12 cellular contexts compared by ENCODE assay signal in the genomic region with DNA sequence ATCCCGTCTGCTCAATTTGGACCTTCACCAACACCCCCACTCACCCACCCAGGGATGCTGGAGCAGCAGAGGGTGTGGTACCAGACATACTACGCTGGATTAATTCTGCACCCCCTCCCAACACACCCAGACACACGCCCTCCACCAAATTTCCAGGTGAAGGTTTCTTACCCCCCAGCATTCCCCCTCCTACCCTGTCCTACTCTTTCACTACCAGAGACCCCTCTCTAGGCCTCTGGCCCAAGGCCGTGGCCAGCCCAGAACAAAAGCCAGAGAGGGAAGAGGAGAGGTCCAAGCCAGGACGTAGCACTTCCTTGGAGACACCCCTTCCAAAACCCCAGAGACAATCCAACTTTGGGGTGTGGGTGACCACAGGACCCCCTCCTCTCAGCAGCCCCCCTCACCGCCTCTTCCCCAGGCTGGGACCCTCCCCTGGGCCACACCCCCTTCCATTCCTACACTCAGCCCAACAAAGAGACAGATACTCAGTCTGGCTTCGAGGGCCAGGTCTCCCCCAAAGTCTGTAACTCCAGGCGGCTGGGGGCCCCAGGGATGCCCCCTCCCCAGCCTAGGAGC. TPM values are rescaled to one million over a fixed set of nuclear protein-coding genes. Genes with fewer than 3 reads are reported as not detected.
DNase-seq lines count a peak whose midpoint lies in the region; FAIRE-seq and TF ChIP-seq lines count a peak whose summit lies in the region.
"Had no signal": no experiment of that assay in that cellular context is flagged by ENCODE, and none has a peak within 500 bp of the region (broad histone marks: within the 10 kb centered on the region; RNA-seq: fewer than 3 reads in every experiment).

No MANE protein-coding gene starts in this region.

- peaks cover 90% of the 10 kb centered on the region for H3K79me2 ChIP-seq in SK-N-SH (ENCODE audit: insufficient read depth)

- TF ChIP-seq CTCF in SK-N-SH (IDR thresholded peaks at IDR 0.05) (no peak), fibroblast of mammary gland (conservative IDR thresholded peaks at IDR 0.05; ENCODE audit: control insufficient read depth, insufficient read depth, low read depth, low read length) (no peak)

- H2AFZ ChIP-seq in SK-N-SH (ENCODE audit: low read depth) = no peak overlapping the region

- H3K36me3 ChIP-seq in SK-N-SH (replicated peaks in 1 of 2; ENCODE audit: control insufficient read depth in 1 of 2, insufficient read depth in 2 of 2, low read length in 1 of 2) = peaks cover 0 to 26% of the 10 kb centered on the region in 2 experiments
- peaks cover 11% of the 10 kb centered on the region for H3K36me3 ChIP-seq in skeletal muscle satellite cell (ENCODE audit: insufficient read depth, low read length)

- H3K4me3 Mint-ChIP-seq in activated T-cell treated with anti-CD3 and anti-CD28 coated beads, Interleukin-2, amount 50 U/mL, for 24 hours = peak overlapping the region; percentile 55

- peak overlapping the region; percentile 57 to 87 for H3K27ac ChIP-seq in SK-N-SH (ENCODE audit: low read depth in 2 of 2, low read length in 1 of 2)

- CTCF ChIA-PET in SK-N-SH (lab: Yijun Ruan, JAX) = interaction anchor here (0.6 to 29.6 kb wide), 3 partner anchors 15 to 50 kb away, joined by 4 to 1559 read pairs (median 15); partner anchors contain the start of gene LMNA

- H3K9me3 ChIP-seq in SK-N-SH = no peaks in the 10 kb centered on the region
- no peaks in the 10 kb centered on the region for H3K9me3 ChIP-seq in skeletal muscle satellite cell (replicated peaks; ENCODE audit: low read length)

- WGBS in SK-N-SH (ENCODE audit: low lambda C conversion rate) = 21% methylated on average over 6 of the region's 8 CpGs

- H4K20me1 ChIP-seq in SK-N-SH (ENCODE audit: insufficient read depth) = peaks cover 42% of the 10 kb centered on the region

- no peak for DNase-seq in activated T-cell treated with anti-CD3 and anti-CD28 coated beads, Interleukin-2, amount 50 U/mL, for 24 hours
- DNase-seq in activated T-cell treated with anti-CD3 and anti-CD28 coated beads, Interleukin-2, amount 50 U/mL, for 48 hours = no peak
- DNase-seq in SK-N-SH = peak; percentile 63
- no peak for DNase-seq in fibroblast of mammary gland (ENCODE audit: low read depth)
- DNase-seq in H54 (ENCODE audit: insufficient read length, low spot score) = no peak
- DNase-seq in activated CD4-positive, CD25-positive, alpha-beta regulatory T cell (lab: John Stamatoyannopoulos, UW) = no peak
- DNase-seq in SIG-M5 treated with dmso at 0.1 percent for 504 hours (lab: John Stamatoyannopoulos, UW; ENCODE audit: unreplicated experiment) = no peak
- DNase-seq: NCI-H524 treated with DMSO at 0.1 percent for 48 hours; stimulated activated CD4-positive, alpha-beta T cell treated with anti-CD3 and anti-CD28 coated beads, Interleukin-12 subunit alpha, Interleukin-12 subunit beta, amount 100 ng/mL, for 4 hours had no signal

- H3K9ac ChIP-seq in SK-N-SH (peak overlapping the region; percentile 90), skeletal muscle satellite cell (ENCODE audit: low read depth, low read length) (peak overlapping the region; percentile 72)

- no peaks in the 10 kb centered on the region for H3K9me2 ChIP-seq in SK-N-SH

- no peaks in the 10 kb centered on the region for H3K27me3 ChIP-seq in SK-N-SH (ENCODE audit: insufficient read depth)
- H3K27me3 ChIP-seq in skeletal muscle satellite cell (ENCODE audit: control insufficient read depth, insufficient read depth, low read length) = no peaks in the 10 kb centered on the region

- no peak for TF ChIP-seq RAD21 in SK-N-SH (IDR thresholded peaks at IDR 0.05; ENCODE audit: low read length)

- TF ChIP-seq POLR2A in H54 (IDR thresholded peaks at IDR 0.05; ENCODE audit: low read depth, low read length) = no peak

- H3K36me3 Mint-ChIP-seq in activated T-cell treated with anti-CD3 and anti-CD28 coated beads, Interleukin-2, amount 50 U/mL, for 24 hours (ENCODE audit: low read depth) = no peaks in the 10 kb centered on the region

- no peak for TF ChIP-seq EP300 in SK-N-SH (IDR thresholded peaks at IDR 0.05; ENCODE audit: borderline replicate concordance in 1 of 2, low read depth in 1 of 2, low read length in 1 of 2)

- H3K9me3 Mint-ChIP-seq in activated T-cell treated with anti-CD3 and anti-CD28 coated beads, Interleukin-2, amount 50 U/mL, for 24 hours = no peaks in the 10 kb centered on the region

- peaks cover 45% of the 10 kb centered on the region for H3K27me3 Mint-ChIP-seq in activated T-cell treated with anti-CD3 and anti-CD28 coated beads, Interleukin-2, amount 50 U/mL, for 24 hours

- H3K4me1 ChIP-seq in SK-N-SH (ENCODE audit: control insufficient read depth in 1 of 2, insufficient read depth in 2 of 2, low read depth in 1 of 2, low read length in 1 of 2) = peaks cover 14 to 39% of the 10 kb centered on the region in 2 experiments; a peak in 3 of 4 replicates
- peaks cover 15% of the 10 kb centered on the region for H3K4me1 ChIP-seq in skeletal muscle satellite cell (ENCODE audit: control insufficient read depth, insufficient read depth, low read length)

- H3K4me1 Mint-ChIP-seq in activated T-cell treated with anti-CD3 and anti-CD28 coated beads, Interleukin-2, amount 50 U/mL, for 24 hours (ENCODE audit: low read depth) = peaks cover 22% of the 10 kb centered on the region

- H3K4me3 ChIP-seq in SK-N-SH (ENCODE audit: low read depth in 2 of 2, low read length in 1 of 2) (peak overlapping the region; percentile 79 to 88), fibroblast of mammary gland (ENCODE audit: control insufficient read depth, low read depth, low read length) (peak overlapping the region; percentile 46), skeletal muscle satellite cell (ENCODE audit: low read length) (peak overlapping the region; percentile 86)
- H3K4me3 ChIP-seq: GM12878 had no signal

- H3F3A ChIP-seq in SK-N-SH (replicated peaks; ENCODE audit: insufficient read depth) = no peaks in the 10 kb centered on the region

- H3K4me2 ChIP-seq in SK-N-SH (peak overlapping the region; percentile 86), skeletal muscle satellite cell (ENCODE audit: low read length) (peak overlapping the region; percentile 99)

- no peak for FAIRE-seq in H54 (lab: Jason Lieb, UNC)
- FAIRE-seq: GM12878 had no signal

- no peak overlapping the region for H3K27ac Mint-ChIP-seq in activated T-cell treated with anti-CD3 and anti-CD28 coated beads, Interleukin-2, amount 50 U/mL, for 24 hours

- POLR2A ChIA-PET in SK-N-SH (lab: Yijun Ruan, JAX) = interaction anchor here (2.4 kb wide), 1 partner anchor 10 kb away, joined by 7 read pairs; no protein-coding TSS in a partner anchor

TF ChIP-seq in SK-N-SH, 30 proteins besides CTCF, POLR2A, EP300 and RAD21:
- 0 out of 2 replicates have a peak, but pooled peaks have one; percentile 0 for TF ChIP-seq SIN3A (IDR thresholded peaks at IDR 0.05; ENCODE audit: borderline replicate concordance, low read depth, low read length)
- TF ChIP-seq USF1 (IDR thresholded peaks at IDR 0.05; ENCODE audit: borderline replicate concordance, low read depth) = no peak

RNA-seq across cellular contexts. Expression of gene MEX3A, which starts 1.6 kb away (rescaled TPM):
- 15.1 and 16.2 TPM in 2 replicates for polyA plus RNA-seq in SK-N-SH (2012; rRNA removed)
- 8.7 and 14.2 TPM in 2 replicates for polyA plus RNA-seq in SK-N-SH (2012; cell fraction: cytosol; rRNA removed)
- 23.2 and 26.8 TPM in 2 replicates for polyA plus RNA-seq in SK-N-SH (2012; cell fraction: nucleus; rRNA removed)
- 0.51 and 3.5 TPM in 2 replicates for total RNA-seq in skeletal muscle satellite cell (2012; rRNA removed)

RNA-seq across cellular contexts. Expression of gene RAB25, which starts 19.7 kb away (rescaled TPM):
- polyA plus RNA-seq in SK-N-SH (2012; rRNA removed) = not detected in 2 replicates
- polyA plus RNA-seq in SK-N-SH (2012; cell fraction: cytosol; rRNA removed) = 0.17 TPM in 1 of 2 replicates, not detected in the other
- 0.17 and 0.33 TPM in 2 replicates for polyA plus RNA-seq in SK-N-SH (2012; cell fraction: nucleus; rRNA removed)
- not detected in 2 replicates for total RNA-seq in skeletal muscle satellite cell (2012; rRNA removed)
- total RNA-seq: temporal lobe had no signal

RNA-seq across cellular contexts. Expression of gene LAMTOR2, which starts 26.1 kb away (rescaled TPM):
- polyA plus RNA-seq in SK-N-SH (2012; rRNA removed) = 184 and 230 TPM in 2 replicates
- 164 and 185 TPM in 2 replicates for polyA plus RNA-seq in SK-N-SH (2012; cell fraction: cytosol; rRNA removed)
- polyA plus RNA-seq in SK-N-SH (2012; cell fraction: nucleus; rRNA removed) = 55.1 and 103 TPM in 2 replicates
- total RNA-seq in skeletal muscle satellite cell (2012; rRNA removed) = 36.8 and 37.6 TPM in 2 replicates

RNA-seq across cellular contexts. Expression of gene UBQLN4, which starts 27.1 kb away (rescaled TPM):
- polyA plus RNA-seq in SK-N-SH (2012; rRNA removed) = 37.0 and 45.6 TPM in 2 replicates
- polyA plus RNA-seq in SK-N-SH (2012; cell fraction: cytosol; rRNA removed) = 24.8 and 32.5 TPM in 2 replicates
- 62.8 and 69.2 TPM in 2 replicates for polyA plus RNA-seq in SK-N-SH (2012; cell fraction: nucleus; rRNA removed)
- total RNA-seq in skeletal muscle satellite cell (2012; rRNA removed) = 17.0 and 18.8 TPM in 2 replicates

RNA-seq across cellular contexts. Expression of gene LMNA, which starts 33.8 kb away (rescaled TPM):
- 726 and 983 TPM in 2 replicates for polyA plus RNA-seq in SK-N-SH (2012; rRNA removed)
- polyA plus RNA-seq in SK-N-SH (2012; cell fraction: cytosol; rRNA removed) = 396 and 512 TPM in 2 replicates
- 1,848 and 2,172 TPM in 2 replicates for polyA plus RNA-seq in SK-N-SH (2012; cell fraction: nucleus; rRNA removed)
- 967 and 1,030 TPM in 2 replicates for total RNA-seq in skeletal muscle satellite cell (2012; rRNA removed)
